8 cellular contexts compared by ENCODE assay signal in genomic region chr12:68042212-68042699, GRCh38. TPM values are rescaled to one million over a fixed set of nuclear protein-coding genes. Genes with fewer than 3 reads are reported as not detected.
DNase-seq lines count a peak whose midpoint lies in the region; ATAC-seq and TF ChIP-seq lines count a peak whose summit lies in the region.

No MANE protein-coding gene starts in this region.

- BruUV-seq in mammary epithelial cell (replicated peaks; lab: Mats Ljungman, UMichigan) = no TSS peak

- in situ Hi-C loops in KBM-7 (cut with MboI; ENCODE audit: low pct_unique_long_range_greater_than_20kb, low sequenced_read_pairs) = no loop called here
- in situ Hi-C loops in mammary epithelial cell (cut with MboI; ENCODE audit: low sequenced_read_pairs in 2 of 2) = loop anchor here (10.0 to 25.0 kb wide), 3 partner anchors 123 to 283 kb away; no protein-coding TSS in a partner anchor

- H3K27me3 ChIP-seq in mammary epithelial cell (ENCODE audit: insufficient read depth, low read length) = no peaks in the 10 kb centered on the region
- no peaks in the 10 kb centered on the region for H3K27me3 ChIP-seq in ascending aorta

- no peak overlapping the region for H3K4me3 ChIP-seq in mammary epithelial cell (replicated peaks in 1 of 3; ENCODE audit: insufficient read depth in 1 of 3, low read depth in 2 of 3, low read length in 3 of 3)
- no peak overlapping the region for H3K4me3 ChIP-seq in ascending aorta

- intact Hi-C loops in mammary epithelial cell (cut with micrococcal nuclease) (loop anchor here (5.0 kb wide), 1 partner anchor 1115 kb away; no protein-coding TSS in a partner anchor), ascending aorta (cut with DNase I) (loop anchor here (5.0 kb wide), 1 partner anchor 275 kb away; no protein-coding TSS in a partner anchor)

- dilution Hi-C loops in mammary epithelial cell (cut with HindIII; ENCODE audit: low sequenced_read_pairs) = no loop called here

- H2AFZ ChIP-seq in mammary epithelial cell (ENCODE audit: low read depth, low read length) = peak overlapping the region; percentile 79

- H3K9me3 ChIP-seq in mammary epithelial cell (replicated peaks; ENCODE audit: insufficient read depth, low read length) (no peaks in the 10 kb centered on the region), ascending aorta (no peaks in the 10 kb centered on the region)

- H3K36me3 ChIP-seq in mammary epithelial cell (ENCODE audit: insufficient read depth, low read length) (no peaks in the 10 kb centered on the region), ascending aorta (no peaks in the 10 kb centered on the region)

- ATAC-seq in GM21529 (IDR thresholded peaks at IDR 0.05; ENCODE audit: unreplicated experiment) = peak; percentile 76

- H3K4me1 ChIP-seq in mammary epithelial cell (ENCODE audit: insufficient read depth, low read length) = peaks cover 28% of the 10 kb centered on the region
- no peaks in the 10 kb centered on the region for H3K4me1 ChIP-seq in ascending aorta

- TF ChIP-seq CTCF in mammary epithelial cell (conservative IDR thresholded peaks at IDR 0.05 in 1 of 2, IDR thresholded peaks at IDR 0.05 in 1 of 2; ENCODE audit: extremely low read depth in 1 of 2, insufficient read depth in 1 of 2, low read depth in 1 of 2, low read length in 2 of 2) (peak; percentile 3 to 34), ascending aorta (IDR thresholded peaks at IDR 0.05) (no peak)

- no peaks in the 10 kb centered on the region for H3K79me2 ChIP-seq in mammary epithelial cell (ENCODE audit: insufficient read depth, low read length)

- H3K27ac ChIP-seq in mammary epithelial cell (ENCODE audit: insufficient read depth, low read depth, low read length) (peak overlapping the region; percentile 86), ascending aorta (no peak overlapping the region)

- WGBS in mammary epithelial cell (ENCODE audit: low coverage, missing lambda C conversion rate) = 2% methylated on average over 5 of the region's 6 CpGs

- peak overlapping the region; percentile 59 for H3K9ac ChIP-seq in mammary epithelial cell (ENCODE audit: insufficient read depth, low read length)

- no peaks in the 10 kb centered on the region for H4K20me1 ChIP-seq in mammary epithelial cell (ENCODE audit: insufficient read depth, low read length)

- peak; percentile 7 for DNase-seq in NCI-H146 (lab: John Stamatoyannopoulos, UW)
- no peak for DNase-seq in NCI-H146 treated with DMSO at 0.1 percent for 48 hours (lab: John Stamatoyannopoulos, UW; ENCODE audit: unreplicated experiment)
- peak; percentile 53 for DNase-seq in KBM-7
- DNase-seq in mammary epithelial cell = peak; percentile 98
- peak; percentile 22 to 28 for DNase-seq in stimulated activated CD8-positive, alpha-beta memory T cell treated with anti-CD3 and anti-CD28 coated beads, Interleukin-7, amount 100 ng/mL, for 48 hours (ENCODE audit: extremely low read depth in 1 of 2, low read depth in 1 of 2)
- DNase-seq in ascending aorta (ENCODE audit: low spot score in 2 of 2) = no peak
- DNase-seq in HK-2 (ENCODE audit: unreplicated experiment) = no peak

- CTCF ChIA-PET in mammary epithelial cell (lab: Charles Lee; ENCODE audit: low non-redundant PET) = interaction anchor here (0.7 kb wide), 1 partner anchor 44 kb away, joined by 4 read pairs; no protein-coding TSS in a partner anchor

- H3K4me2 ChIP-seq in mammary epithelial cell (ENCODE audit: insufficient read depth, low read depth, low read length) = peak overlapping the region; percentile 74

RNA-seq across cellular contexts. Expression of gene IFNG-AS1, which starts 53.0 kb away (rescaled TPM):
- total RNA-seq in mammary epithelial cell (not detected), ascending aorta (not detected)
- not detected for polyA plus RNA-seq in mammary epithelial cell
- polyA minus RNA-seq in mammary epithelial cell = not detected

Comparison
In these comparisons a context has a peak if more than half of its experiments do, and no peak if none do; other contexts are left out.
1. DNase-seq: peak in NCI-H146 (single experiment), KBM-7 (single experiment), mammary epithelial cell (single experiment) and stimulated activated CD8-positive, alpha-beta memory T cell treated with anti-CD3 and anti-CD28 coated beads, Interleukin-7, amount 100 ng/mL, for 48 hours (2 of 2); none in NCI-H146 treated with DMSO at 0.1 percent for 48 hours (single experiment), ascending aorta (0 of 2) and HK-2 (single experiment).
2. CTCF ChIP-seq: peak in mammary epithelial cell (2 of 2); none in ascending aorta (0 of 3).